In genomic region chr10:101120884-101121660, GRCh38 we compare ENCODE assay signal across 8 cellular contexts. TPM values are rescaled to one million over a fixed set of nuclear protein-coding genes. Genes with fewer than 3 reads are reported as not detected.
DNase-seq lines count a peak whose midpoint lies in the region; ATAC-seq and TF ChIP-seq lines count a peak whose summit lies in the region.

No MANE protein-coding gene starts in this region.

- peak overlapping the region; percentile 2 for H3K4me3 ChIP-seq in cardiac muscle cell

- peaks cover 14 to 19% (median 16%) of the 10 kb centered on the region in 3 donors for H3K27me3 Mint-ChIP-seq in immature natural killer cell (ENCODE audit: low read depth in 3 of 3)
- H3K27me3 Mint-ChIP-seq in stimulated activated naive B cell treated with anti-CD40 and anti-IgM and Interleukin-4, amounts not matched to agents 10 μg/mL and 1 μg/mL and 100 μg/mL, for 72 hours, result peaks cover 54 to 72% of the 10 kb centered on the region in 2 donors

- no peak overlapping the region for H3K27ac ChIP-seq in cardiac muscle cell

- no peak for DNase-seq in cardiac muscle cell (ENCODE audit: low read depth in 1 of 2, low spot score in 1 of 2)
- no peak for DNase-seq in Right ventricle myocardium inferior (ENCODE audit: missing footprints)
- peak; percentile 76 for DNase-seq in activated effector memory CD4-positive, alpha-beta T cell treated with anti-CD3 and anti-CD28 coated beads, Interleukin-2, amount 50 U/mL, for 16 hours
- DNase-seq in immature natural killer cell, result peak; percentile 27 to 39 (median 35)
- no peak for DNase-seq in stimulated activated naive B cell treated with anti-CD40 and anti-IgM and Interleukin-4, amounts not matched to agents 10 μg/mL and 1 μg/mL and 100 μg/mL, for 72 hours
- no peak for DNase-seq in NK-92 treated with Interleukin-12 subunit alpha and Interleukin-12 subunit beta, amount 100 ng/mL, for 24 hours (lab: John Stamatoyannopoulos, UW)
- DNase-seq in NCI-H526 (lab: John Stamatoyannopoulos, UW), result no peak

- peak overlapping the region; percentile 96 to 99 (median 97) for H3K4me3 Mint-ChIP-seq in immature natural killer cell
- H3K4me3 Mint-ChIP-seq in stimulated activated naive B cell treated with anti-CD40 and anti-IgM and Interleukin-4, amounts not matched to agents 10 μg/mL and 1 μg/mL and 100 μg/mL, for 72 hours, result peak overlapping the region; percentile 88

- peaks cover 100% of the 10 kb centered on the region for H3K27me3 ChIP-seq in cardiac muscle cell

- no peak for TF ChIP-seq CTCF in cardiac muscle cell (IDR thresholded peaks at IDR 0.05; ENCODE audit: low read depth, low read length)

- no peaks in the 10 kb centered on the region for H3K4me1 ChIP-seq in cardiac muscle cell (ENCODE audit: low read depth)

- H3K4me1 Mint-ChIP-seq in immature natural killer cell, result peaks cover 32 to 34% of the 10 kb centered on the region in 2 donors
- peaks cover 24 to 36% of the 10 kb centered on the region in 2 donors for H3K4me1 Mint-ChIP-seq in stimulated activated naive B cell treated with anti-CD40 and anti-IgM and Interleukin-4, amounts not matched to agents 10 μg/mL and 1 μg/mL and 100 μg/mL, for 72 hours

- peak overlapping the region in 5 of 6 donors; percentile 53 to 94 (median 90) for H3K27ac Mint-ChIP-seq in immature natural killer cell
- peak overlapping the region; percentile 79 for H3K27ac Mint-ChIP-seq in stimulated activated naive B cell treated with anti-CD40 and anti-IgM and Interleukin-4, amounts not matched to agents 10 μg/mL and 1 μg/mL and 100 μg/mL, for 72 hours

- no peak for ATAC-seq in Right ventricle myocardium inferior
- peak; percentile 79 to 80 for ATAC-seq in stimulated activated naive B cell treated with anti-CD40 and anti-IgM and Interleukin-4, amounts not matched to agents 10 μg/mL and 1 μg/mL and 100 μg/mL, for 72 hours (replicated peaks)
- no peak for ATAC-seq in HG02588 (IDR thresholded peaks at IDR 0.05; ENCODE audit: unreplicated experiment)

- H3K9me3 ChIP-seq in cardiac muscle cell (ENCODE audit: low read depth), result no peaks in the 10 kb centered on the region

- no peaks in the 10 kb centered on the region for H3K36me3 Mint-ChIP-seq in immature natural killer cell
- peaks cover 0 to 1% of the 10 kb centered on the region in 2 donors for H3K36me3 Mint-ChIP-seq in stimulated activated naive B cell treated with anti-CD40 and anti-IgM and Interleukin-4, amounts not matched to agents 10 μg/mL and 1 μg/mL and 100 μg/mL, for 72 hours

- peaks cover 0 to 1% (median 0%) of the 10 kb centered on the region in 6 donors for H3K9me3 Mint-ChIP-seq in immature natural killer cell
- no peaks in the 10 kb centered on the region for H3K9me3 Mint-ChIP-seq in stimulated activated naive B cell treated with anti-CD40 and anti-IgM and Interleukin-4, amounts not matched to agents 10 μg/mL and 1 μg/mL and 100 μg/mL, for 72 hours

- H3K36me3 ChIP-seq in cardiac muscle cell, result no peaks in the 10 kb centered on the region

- intact Hi-C loops in Right ventricle myocardium inferior (cut with DNase I), result no loop called here

RNA-seq across cellular contexts. Expression of gene TLX1, which starts 10.0 kb away (rescaled TPM):
- total RNA-seq in cardiac muscle cell (2.2 and 2.9 TPM in 2 replicates), Right ventricle myocardium inferior (not detected)
- polyA plus RNA-seq in cardiac muscle cell (1.9 and 2.3 TPM in 2 replicates), immature natural killer cell (not detected)

RNA-seq across cellular contexts. Expression of gene KAZALD1, which starts 59.3 kb away (rescaled TPM):
- total RNA-seq in cardiac muscle cell (50.1 and 52.9 TPM in 2 replicates), Right ventricle myocardium inferior (4.8 TPM)
- polyA plus RNA-seq in cardiac muscle cell (18.2 and 27.5 TPM in 2 replicates), immature natural killer cell (not detected)

Comparison
In these comparisons a context has a peak if more than half of its experiments do, and no peak if none do; other contexts are left out.
1. DNase-seq: peak in activated effector memory CD4-positive, alpha-beta T cell treated with anti-CD3 and anti-CD28 coated beads, Interleukin-2, amount 50 U/mL, for 16 hours (single experiment) and immature natural killer cell (3 of 3); none in cardiac muscle cell (0 of 2), Right ventricle myocardium inferior (single experiment), stimulated activated naive B cell treated with anti-CD40 and anti-IgM and Interleukin-4, amounts not matched to agents 10 μg/mL and 1 μg/mL and 100 μg/mL, for 72 hours (single experiment), NK-92 treated with Interleukin-12 subunit alpha and Interleukin-12 subunit beta, amount 100 ng/mL, for 24 hours (single experiment) and NCI-H526 (0 of 2).
2. ATAC-seq: peak in stimulated activated naive B cell treated with anti-CD40 and anti-IgM and Interleukin-4, amounts not matched to agents 10 μg/mL and 1 μg/mL and 100 μg/mL, for 72 hours (2 of 2); none in Right ventricle myocardium inferior (single experiment) and HG02588 (single experiment).